Comparison of ENCODE assay signal across 18 cellular contexts in genomic region chr12:104596876-104597833, GRCh38.
DNase-seq lines count a peak whose midpoint lies in the region; ATAC-seq and TF ChIP-seq lines count a peak whose summit lies in the region.
"Had no signal": no experiment of that assay in that cellular context is flagged by ENCODE, and none has a peak within 500 bp of the region (broad histone marks: within the 10 kb centered on the region; RNA-seq: fewer than 3 reads in every experiment).

No MANE protein-coding gene starts in this region.

- no peaks in the 10 kb centered on the region for H4K20me1 ChIP-seq in OCI-LY7 (ENCODE audit: insufficient read depth, low read length)
- no peaks in the 10 kb centered on the region for H4K20me1 ChIP-seq in fibroblast of lung (ENCODE audit: control insufficient read depth, extremely low read depth, insufficient read depth, low read length)

- DNase-seq in ELF-1 (ENCODE audit: low read depth, low spot score) = peak; percentile 46
- peak; percentile 58 for DNase-seq in OCI-LY7 (ENCODE audit: low spot score)
- peak in 1 of 2 donors; percentile 60 for DNase-seq in fibroblast of lung (ENCODE audit: low read depth in 2 of 2)
- no peak for DNase-seq in sigmoid colon
- no peak for DNase-seq in activated CD8-positive, alpha-beta memory T cell treated with anti-CD3 and anti-CD28 coated beads, Interleukin-2, amount 50 U/mL, for 4 hours
- no peak for DNase-seq in HT-29 (ENCODE audit: low spot score)
- no peak for DNase-seq in activated CD4-positive, alpha-beta T cell treated with anti-CD3 and anti-CD28 coated beads, Interleukin-2, amount 50 U/mL, for 4 hours
- DNase-seq: activated gamma-delta T cell treated with Interleukin-2 at 50 U/mL for 16 hours, BE2C, Kasumi-1, midbrain, NCI-H187, NCI-H82, SHP77 treated with DMSO at 0.1 percent for 48 hours had no signal

- intact Hi-C loops in OCI-LY7 (cut with micrococcal nuclease; ENCODE audit: unreplicated experiment) = loop anchor here (5.0 kb wide), 1 partner anchor 140 kb away; the partner anchor contains the start of gene CHST11
- intact Hi-C loops in sigmoid colon (cut with DNase I) = loop anchor here (10.0 kb wide), 1 partner anchor 198 kb away; no protein-coding TSS in a partner anchor

- CTCF ChIA-PET in OCI-LY7 (lab: Charles Lee; ENCODE audit: unreplicated experiment) = no interaction called here

- no peak for TF ChIP-seq EP300 in sigmoid colon (IDR thresholded peaks at IDR 0.05)

- BruUV-seq in OCI-LY7 (replicated peaks; lab: Mats Ljungman, UMichigan) = no TSS peak

- H3K9ac ChIP-seq in fibroblast of lung (ENCODE audit: insufficient read depth, low read length) = no peak overlapping the region

- H3K9me3 ChIP-seq in OCI-LY7 (ENCODE audit: low read length) = no peaks in the 10 kb centered on the region
- no peaks in the 10 kb centered on the region for H3K9me3 ChIP-seq in fibroblast of lung (ENCODE audit: control insufficient read depth, insufficient read depth, low read depth, low read length)
- no peaks in the 10 kb centered on the region for H3K9me3 ChIP-seq in sigmoid colon
- H3K9me3 ChIP-seq: BE2C, body of pancreas, transverse colon had no signal

- H3K4me2 ChIP-seq in OCI-LY7 (ENCODE audit: low read length) = peak overlapping the region; percentile 69
- peak overlapping the region; percentile 20 for H3K4me2 ChIP-seq in fibroblast of lung (ENCODE audit: extremely low read depth, insufficient read depth, low read length)
- H3K4me2 ChIP-seq: GM23338 had no signal

- no peak for ATAC-seq in GM21737 (IDR thresholded peaks at IDR 0.05; ENCODE audit: unreplicated experiment)
- ATAC-seq: GM23338 had no signal

- TF ChIP-seq POLR2A in sigmoid colon (IDR thresholded peaks at IDR 0.05) = no peak

- no peak for TF ChIP-seq CTCF in OCI-LY7 (conservative IDR thresholded peaks at IDR 0.05; ENCODE audit: low read length)
- TF ChIP-seq CTCF in fibroblast of lung (conservative IDR thresholded peaks at IDR 0.05 in 1 of 2, IDR thresholded peaks at IDR 0.05 in 1 of 2; ENCODE audit: low read depth in 1 of 2, low read length in 2 of 2) = no peak
- TF ChIP-seq CTCF in sigmoid colon (IDR thresholded peaks at IDR 0.05) = no peak

- H3K4me3 ChIP-seq in OCI-LY7 (ENCODE audit: low read depth, low read length, poor library complexity, severe bottlenecking) = peak overlapping the region; percentile 38
- no peak overlapping the region for H3K4me3 ChIP-seq in fibroblast of lung (replicated peaks in 1 of 4; ENCODE audit: control extremely low read depth in 1 of 4, insufficient read depth in 1 of 4, low read depth in 3 of 4, low read length in 4 of 4)
- no peak overlapping the region for H3K4me3 ChIP-seq in sigmoid colon
- H3K4me3 ChIP-seq: body of pancreas, GM23338, transverse colon had no signal

- H3K9me2 ChIP-seq in OCI-LY7 (ENCODE audit: insufficient read depth, low read length) = no peaks in the 10 kb centered on the region

- H2AFZ ChIP-seq in OCI-LY7 (ENCODE audit: low read length) = no peak overlapping the region
- no peak overlapping the region for H2AFZ ChIP-seq in fibroblast of lung (ENCODE audit: low read length)
- H2AFZ ChIP-seq: GM23338 had no signal

- POLR2A ChIA-PET in OCI-LY7 (lab: Charles Lee) = interaction anchor here (0.5 to 1.1 kb wide), 2 partner anchors 14 to 96 kb away, joined by 3 read pairs; no protein-coding TSS in a partner anchor

- H3K27me3 ChIP-seq in fibroblast of lung (ENCODE audit: control insufficient read depth, insufficient read depth, low read length) = no peaks in the 10 kb centered on the region
- H3K27me3 ChIP-seq in sigmoid colon = no peaks in the 10 kb centered on the region
- H3K27me3 ChIP-seq: BE2C, body of pancreas, transverse colon had no signal

- H3K4me1 ChIP-seq in OCI-LY7 (ENCODE audit: insufficient read depth, low read length, poor library complexity, severe bottlenecking) (peaks cover 59% of the 10 kb centered on the region), fibroblast of lung (ENCODE audit: control insufficient read depth, extremely low read depth, insufficient read depth, low read length) (peaks cover 12% of the 10 kb centered on the region), sigmoid colon (peaks cover 0 to 17% (median 12%) of the 10 kb centered on the region in 4 donors)

- H3K36me3 ChIP-seq in OCI-LY7 (ENCODE audit: insufficient read depth, low read length) (peaks cover 5% of the 10 kb centered on the region), fibroblast of lung (ENCODE audit: control insufficient read depth, insufficient read depth, low read length) (no peaks in the 10 kb centered on the region), sigmoid colon (no peaks in the 10 kb centered on the region)
- H3K36me3 ChIP-seq: transverse colon had no signal

- 58 to 67% methylated on average over 16 of the region's 16 CpGs for WGBS in sigmoid colon, 2 donors

- peaks cover 25% of the 10 kb centered on the region; the same call in 1 of the 2 replicates for H3K79me2 ChIP-seq in OCI-LY7 (ENCODE audit: insufficient read depth, low read depth, low read length)
- no peaks in the 10 kb centered on the region for H3K79me2 ChIP-seq in fibroblast of lung (ENCODE audit: control insufficient read depth, insufficient read depth, low read length)

- peak overlapping the region; percentile 21 for H3K27ac ChIP-seq in OCI-LY7 (ENCODE audit: low read depth, low read length, poor library complexity, severe bottlenecking)
- H3K27ac ChIP-seq in fibroblast of lung (ENCODE audit: insufficient read depth, low read length) = peak overlapping the region; percentile 7
- peak overlapping the region in 3 of 4 donors; percentile 3 to 56 (median 45) for H3K27ac ChIP-seq in sigmoid colon
- H3K27ac ChIP-seq: body of pancreas had no signal

Comparison
In these comparisons a context has a peak if more than half of its experiments do, and no peak if none do; other contexts are left out.
1. DNase-seq: peak in ELF-1 (single experiment) and OCI-LY7 (single experiment); none in sigmoid colon (single experiment), activated CD8-positive, alpha-beta memory T cell treated with anti-CD3 and anti-CD28 coated beads, Interleukin-2, amount 50 U/mL, for 4 hours (single experiment), HT-29 (single experiment) and activated CD4-positive, alpha-beta T cell treated with anti-CD3 and anti-CD28 coated beads, Interleukin-2, amount 50 U/mL, for 4 hours (0 of 2).
2. Peak in every context shown above with its lines, with median percentiles within 50 percentile points of each other: H3K27ac ChIP-seq.